1 cellular context compared by ENCODE assay signal in the genomic region with DNA sequence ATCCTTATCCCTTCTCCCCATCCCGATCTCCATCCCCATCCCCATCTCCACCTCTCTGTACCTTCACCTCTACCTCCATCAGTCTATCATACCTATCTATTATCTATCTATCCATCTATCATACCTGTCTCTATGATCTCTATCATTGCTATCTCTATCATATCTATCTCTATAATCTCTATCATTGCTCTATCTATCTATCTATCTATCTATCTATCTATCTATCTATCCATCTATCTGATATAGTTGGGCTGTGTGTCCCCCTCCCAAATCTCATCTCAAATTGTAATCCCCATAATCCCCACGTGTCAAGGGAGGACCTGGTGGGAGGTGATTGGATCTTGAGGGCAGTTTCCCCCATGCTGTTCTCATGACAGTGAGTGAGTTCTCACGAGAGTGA.
A peak's percentile ranks its signal among the peaks of the same experiment; 100 is the strongest.
TF ChIP-seq lines count a peak whose summit lies in the region.

No MANE protein-coding gene starts in this region.

TF ChIP-seq in HEK293, 187 proteins besides CTCF, POLR2A, EP300 and RAD21:
- TF ChIP-seq PRDM4 (tag by site-specific recombination; IDR thresholded peaks at IDR 0.05) (no peak), ZFP3 (tag by site-specific recombination; IDR thresholded peaks at IDR 0.05; ENCODE audit: low read depth) (no peak), TCF7L2 (IDR thresholded peaks at IDR 0.05; ENCODE audit: borderline replicate concordance, low read depth, low read length) (no peak), ZNF366 (tag by site-specific recombination; conservative IDR thresholded peaks at IDR 0.05) (peak; percentile 48), ZBTB17 (tag by site-specific recombination; IDR thresholded peaks at IDR 0.05) (no peak), ZBTB6 (tag by site-specific recombination; IDR thresholded peaks at IDR 0.05) (peak; percentile 39; the same call in 1 of the 2 replicates), SP7 (tag by site-specific recombination; IDR thresholded peaks at IDR 0.05) (no peak), ZNF664 (tag by site-specific recombination; IDR thresholded peaks at IDR 0.05) (no peak), OVOL3 (tag by site-specific recombination; IDR thresholded peaks at IDR 0.05) (no peak), PRDM6 (tag by site-specific recombination; IDR thresholded peaks at IDR 0.05) (no peak)
- TF ChIP-seq, protein P1, sequence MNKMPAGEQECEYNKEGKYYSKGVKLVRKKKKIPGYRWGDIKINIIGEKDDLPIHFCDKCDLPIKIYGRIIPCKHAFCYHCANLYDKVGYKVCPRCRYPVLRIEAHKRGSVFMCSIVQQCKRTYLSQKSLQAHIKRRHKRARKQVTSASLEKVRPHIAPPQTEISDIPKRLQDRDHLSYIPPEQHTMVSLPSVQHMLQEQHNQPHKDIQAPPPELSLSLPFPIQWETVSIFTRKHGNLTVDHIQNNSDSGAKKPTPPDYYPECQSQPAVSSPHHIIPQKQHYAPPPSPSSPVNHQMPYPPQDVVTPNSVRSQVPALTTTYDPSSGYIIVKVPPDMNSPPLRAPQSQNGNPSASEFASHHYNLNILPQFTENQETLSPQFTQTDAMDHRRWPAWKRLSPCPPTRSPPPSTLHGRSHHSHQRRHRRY (tag by site-specific recombination; IDR thresholded peaks at IDR 0.05), result no peak
- TF ChIP-seq, protein P2, sequence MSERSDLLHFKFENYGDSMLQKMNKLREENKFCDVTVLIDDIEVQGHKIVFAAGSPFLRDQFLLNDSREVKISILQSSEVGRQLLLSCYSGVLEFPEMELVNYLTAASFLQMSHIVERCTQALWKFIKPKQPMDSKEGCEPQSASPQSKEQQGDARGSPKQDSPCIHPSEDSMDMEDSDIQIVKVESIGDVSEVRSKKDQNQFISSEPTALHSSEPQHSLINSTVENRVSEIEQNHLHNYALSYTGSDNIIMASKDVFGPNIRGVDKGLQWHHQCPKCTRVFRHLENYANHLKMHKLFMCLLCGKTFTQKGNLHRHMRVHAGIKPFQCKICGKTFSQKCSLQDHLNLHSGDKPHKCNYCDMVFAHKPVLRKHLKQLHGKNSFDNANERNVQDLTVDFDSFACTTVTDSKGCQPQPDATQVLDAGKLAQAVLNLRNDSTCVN (tag by site-specific recombination; optimal IDR thresholded peaks at IDR 0.05), result no peak
